Comparison of ENCODE assay signal across 12 cellular contexts in the genomic region with DNA sequence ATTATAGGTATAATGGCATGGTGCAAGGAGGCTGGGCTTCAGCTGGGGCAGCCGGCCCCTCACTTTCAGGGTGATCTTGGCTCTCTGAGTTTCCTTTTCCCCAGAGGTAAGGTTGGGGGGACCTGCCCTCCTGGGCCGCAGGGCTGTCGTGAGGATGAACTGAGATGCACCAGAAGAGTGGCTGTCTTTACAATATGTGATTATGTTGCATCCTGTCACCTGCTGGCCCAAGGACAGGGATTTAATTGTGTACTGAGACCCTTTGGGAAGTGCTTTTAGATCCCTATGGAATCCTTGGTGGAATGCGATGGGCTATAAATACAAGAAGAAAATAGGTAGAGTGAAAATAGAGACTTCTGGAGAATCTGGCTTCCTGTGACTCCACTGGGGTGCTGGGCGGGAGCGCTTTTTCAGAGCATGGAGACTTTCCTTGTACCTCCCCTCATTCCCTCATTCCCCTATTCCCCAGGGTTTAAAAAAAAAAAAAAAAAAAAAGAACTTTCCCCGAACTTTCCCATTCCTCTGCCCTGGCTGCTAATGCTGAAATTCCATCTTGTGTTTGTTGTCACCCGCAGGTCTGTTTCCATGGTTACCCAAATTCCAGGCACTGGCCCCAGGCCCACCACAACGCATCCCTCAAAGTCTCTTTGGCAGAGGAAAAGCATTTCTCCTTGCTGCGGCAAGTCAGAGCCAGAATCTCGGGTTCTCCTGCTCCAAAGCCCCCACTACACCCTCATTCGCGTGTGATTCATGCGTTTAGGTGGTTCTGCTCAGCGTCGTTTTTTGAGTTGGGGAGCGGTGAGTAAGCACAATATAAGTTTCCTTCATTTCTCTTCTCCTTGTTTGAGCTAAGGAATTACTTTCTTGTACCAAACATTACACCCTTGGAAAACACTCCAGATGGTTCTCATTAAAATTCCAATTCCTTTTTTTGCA. TPM values are rescaled to one million over a fixed set of nuclear protein-coding genes. Genes with fewer than 3 reads are reported as not detected.
DNase-seq lines count a peak whose midpoint lies in the region; ATAC-seq, FAIRE-seq and TF ChIP-seq lines count a peak whose summit lies in the region.
"Had no signal": no experiment of that assay in that cellular context is flagged by ENCODE, and none has a peak within 500 bp of the region (broad histone marks: within the 10 kb centered on the region; RNA-seq: fewer than 3 reads in every experiment).

No MANE protein-coding gene starts in this region.

- H3K79me2 ChIP-seq in HepG2 (ENCODE audit: insufficient read depth, low read length) (no peaks in the 10 kb centered on the region), fibroblast of lung (ENCODE audit: control insufficient read depth, insufficient read depth, low read length) (no peaks in the 10 kb centered on the region)

- POLR2A ChIA-PET in HepG2 (lab: Yijun Ruan, JAX), result no interaction called here

- no peaks in the 10 kb centered on the region for H3K27me3 ChIP-seq in liver (ENCODE audit: control insufficient read depth in 4 of 4, insufficient read depth in 4 of 4, low read length in 3 of 4)
- H3K27me3 ChIP-seq in HepG2 (ENCODE audit: control insufficient read depth in 1 of 2, insufficient read depth in 2 of 2, low read length in 2 of 2), result peaks cover 0 to 15% of the 10 kb centered on the region in 2 experiments; a peak in 1 of 5 replicates
- H3K27me3 ChIP-seq in fibroblast of lung (ENCODE audit: control insufficient read depth, insufficient read depth, low read length), result no peaks in the 10 kb centered on the region

- H3K27ac Mint-ChIP-seq in neural crest cell (ENCODE audit: unreplicated experiment), result peak overlapping the region; percentile 7
- H3K27ac Mint-ChIP-seq in activated naive CD8-positive, alpha-beta T cell treated with anti-CD3 and anti-CD28 coated beads, Interleukin-2, amount 50 U/mL, for 24 hours, result no peak overlapping the region
- H3K27ac Mint-ChIP-seq: activated T-cell treated with anti-CD3 and anti-CD28 coated beads, Interleukin-2, amount 50 U/mL, for 24 hours; B cell had no signal

- H2AFZ ChIP-seq in HepG2 (ENCODE audit: low read length) (no peak overlapping the region), fibroblast of lung (ENCODE audit: low read length) (no peak overlapping the region)

- H3K4me2 ChIP-seq in HepG2 (ENCODE audit: low read depth, low read length) (no peak overlapping the region), fibroblast of lung (ENCODE audit: extremely low read depth, insufficient read depth, low read length) (peak overlapping the region; percentile 70)

- TF ChIP-seq EP300 in HepG2 (IDR thresholded peaks at IDR 0.05; ENCODE audit: low read depth in 2 of 2, low read length in 2 of 2) (no peak), HepG2 (CRISPR knock-in tag; IDR thresholded peaks at IDR 0.05; ENCODE audit: borderline replicate concordance) (no peak)

- DNase-seq in HepG2 (ENCODE audit: low spot score) (no peak), fibroblast of lung (ENCODE audit: low read depth in 2 of 2) (peak; percentile 97 to 99), neural crest cell (ENCODE audit: low read depth, low spot score) (no peak), HT-29 (ENCODE audit: low spot score) (no peak)
- DNase-seq in activated naive CD8-positive, alpha-beta T cell treated with anti-CD3 and anti-CD28 coated beads, Interleukin-2, amount 50 U/mL, for 24 hours, result no peak
- DNase-seq: activated T-cell treated with anti-CD3 and anti-CD28 coated beads, Interleukin-2, amount 50 U/mL, for 24 hours; NCI-H524 had no signal

- intact Hi-C loops in HepG2 (cut with micrococcal nuclease; ENCODE audit: unreplicated experiment), result no loop called here

- no peak for FAIRE-seq in HepG2 (lab: Jason Lieb, UNC)
- FAIRE-seq: H54 had no signal

- H3K9me3 ChIP-seq in liver (ENCODE audit: control insufficient read depth in 4 of 4, low read length in 3 of 4) (no peaks in the 10 kb centered on the region), HepG2 (ENCODE audit: low read length) (no peaks in the 10 kb centered on the region), fibroblast of lung (ENCODE audit: control insufficient read depth, insufficient read depth, low read depth, low read length) (no peaks in the 10 kb centered on the region)

- WGBS in liver, result 68% methylated on average over 17 of the region's 17 CpGs
- 56% methylated on average over 17 of the region's 17 CpGs for WGBS in HepG2 (ENCODE audit: low lambda C conversion rate)

- TF ChIP-seq POLR2A in HepG2 (IDR thresholded peaks at IDR 0.05; ENCODE audit: insufficient read depth in 1 of 2, low read depth in 2 of 2, low read length in 2 of 2), result no peak

- H3K27me3 Mint-ChIP-seq in neural crest cell (ENCODE audit: low read depth), result no peaks in the 10 kb centered on the region
- H3K27me3 Mint-ChIP-seq in activated naive CD8-positive, alpha-beta T cell treated with anti-CD3 and anti-CD28 coated beads, Interleukin-2, amount 50 U/mL, for 24 hours, result peaks cover 16% of the 10 kb centered on the region

- H3K9ac ChIP-seq in liver (ENCODE audit: low read depth in 1 of 2, low read length in 2 of 2) (no peak overlapping the region), HepG2 (ENCODE audit: insufficient read depth, low read depth, low read length) (no peak overlapping the region), fibroblast of lung (ENCODE audit: insufficient read depth, low read length) (peak overlapping the region; percentile 60)

- H3K27ac ChIP-seq in liver (ENCODE audit: low read depth in 1 of 2, low read length in 2 of 2), result peak overlapping the region; percentile 67 to 69
- H3K27ac ChIP-seq in HepG2 (ENCODE audit: extremely low read length, insufficient read depth, low read length), result no peak overlapping the region
- peak overlapping the region; percentile 96 for H3K27ac ChIP-seq in fibroblast of lung (ENCODE audit: insufficient read depth, low read length)

- in situ Hi-C loops in HepG2 (cut with HindIII; ENCODE audit: extremely low pct_ligation_motif_present, low pct_unique_long_range_greater_than_20kb), result no loop called here

- peaks cover 30% of the 10 kb centered on the region for H3K4me1 Mint-ChIP-seq in neural crest cell
- no peaks in the 10 kb centered on the region for H3K4me1 Mint-ChIP-seq in activated naive CD8-positive, alpha-beta T cell treated with anti-CD3 and anti-CD28 coated beads, Interleukin-2, amount 50 U/mL, for 24 hours
- H3K4me1 Mint-ChIP-seq: B cell had no signal

- no peaks in the 10 kb centered on the region for H3K36me3 ChIP-seq in liver (ENCODE audit: control insufficient read depth in 4 of 4, insufficient read depth in 3 of 4, low read depth in 1 of 4, low read length in 3 of 4)
- no peaks in the 10 kb centered on the region for H3K36me3 ChIP-seq in HepG2 (replicated peaks in 1 of 2; ENCODE audit: control insufficient read depth in 1 of 2, insufficient read depth in 2 of 2, low read length in 2 of 2)
- H3K36me3 ChIP-seq in fibroblast of lung (ENCODE audit: control insufficient read depth, insufficient read depth, low read length), result no peaks in the 10 kb centered on the region

- no TSS peak for BruUV-seq in HepG2 (replicated peaks; lab: Mats Ljungman, UMichigan)

- no peak for ATAC-seq in HepG2
- ATAC-seq in HG02938 (IDR thresholded peaks at IDR 0.05; ENCODE audit: unreplicated experiment), result no peak
- no peak for ATAC-seq in activated naive CD8-positive, alpha-beta T cell treated with anti-CD3 and anti-CD28 coated beads, Interleukin-2, amount 50 U/mL, for 24 hours
- no peak for ATAC-seq in HG03039 (IDR thresholded peaks at IDR 0.05; ENCODE audit: unreplicated experiment)

- no peaks in the 10 kb centered on the region for H3K9me3 Mint-ChIP-seq in neural crest cell
- H3K9me3 Mint-ChIP-seq in activated naive CD8-positive, alpha-beta T cell treated with anti-CD3 and anti-CD28 coated beads, Interleukin-2, amount 50 U/mL, for 24 hours, result no peaks in the 10 kb centered on the region
- H3K9me3 Mint-ChIP-seq: activated T-cell treated with anti-CD3 and anti-CD28 coated beads, Interleukin-2, amount 50 U/mL, for 24 hours had no signal

- TF ChIP-seq CTCF in liver (IDR thresholded peaks at IDR 0.05; ENCODE audit: low read depth, low read length, missing input control), result no peak
- TF ChIP-seq CTCF in HepG2 (CRISPR knock-in tag; IDR thresholded peaks at IDR 0.05), result no peak
- TF ChIP-seq CTCF in fibroblast of lung (conservative IDR thresholded peaks at IDR 0.05 in 1 of 2, IDR thresholded peaks at IDR 0.05 in 1 of 2; ENCODE audit: low read depth in 1 of 2, low read length in 2 of 2), result no peak
- no peak for TF ChIP-seq CTCF in neural crest cell (conservative IDR thresholded peaks at IDR 0.05)

- no peak for TF ChIP-seq RAD21 in liver (IDR thresholded peaks at IDR 0.05)
- TF ChIP-seq RAD21 in HepG2 (CRISPR knock-in tag; IDR thresholded peaks at IDR 0.05), result no peak

- H4K20me1 ChIP-seq in HepG2 (ENCODE audit: insufficient read depth, low read length) (no peaks in the 10 kb centered on the region), fibroblast of lung (ENCODE audit: control insufficient read depth, extremely low read depth, insufficient read depth, low read length) (no peaks in the 10 kb centered on the region)

- peak overlapping the region; percentile 36 for H3K4me3 Mint-ChIP-seq in neural crest cell
- H3K4me3 Mint-ChIP-seq in activated naive CD8-positive, alpha-beta T cell treated with anti-CD3 and anti-CD28 coated beads, Interleukin-2, amount 50 U/mL, for 24 hours, result no peak overlapping the region
- H3K4me3 Mint-ChIP-seq: activated T-cell treated with anti-CD3 and anti-CD28 coated beads, Interleukin-2, amount 50 U/mL, for 24 hours; B cell had no signal

- CTCF ChIA-PET in HepG2 (lab: Yijun Ruan, JAX; ENCODE audit: low intra/inter-chr PET ratio, low total read pairs), result no interaction called here

- no peak overlapping the region for H3K4me3 ChIP-seq in liver (ENCODE audit: low read depth in 1 of 3, low read length in 3 of 3)
- no peak overlapping the region for H3K4me3 ChIP-seq in HepG2 (replicated peaks in 1 of 3; ENCODE audit: insufficient read depth in 1 of 3, low read depth in 2 of 3, low read length in 3 of 3)
- H3K4me3 ChIP-seq in fibroblast of lung (replicated peaks in 1 of 4; ENCODE audit: control extremely low read depth in 1 of 4, insufficient read depth in 1 of 4, low read depth in 3 of 4, low read length in 4 of 4), result peak overlapping the region in 2 of 4 experiments; percentile 19 to 22

- no peaks in the 10 kb centered on the region for H3K36me3 Mint-ChIP-seq in neural crest cell (ENCODE audit: low read depth)
- no peaks in the 10 kb centered on the region for H3K36me3 Mint-ChIP-seq in activated naive CD8-positive, alpha-beta T cell treated with anti-CD3 and anti-CD28 coated beads, Interleukin-2, amount 50 U/mL, for 24 hours (ENCODE audit: low read depth)

- no peaks in the 10 kb centered on the region for H3K4me1 ChIP-seq in liver (ENCODE audit: control insufficient read depth in 4 of 4, insufficient read depth in 4 of 4, low read length in 3 of 4)
- no peaks in the 10 kb centered on the region for H3K4me1 ChIP-seq in HepG2 (ENCODE audit: insufficient read depth, low read length)
- peaks cover 40% of the 10 kb centered on the region for H3K4me1 ChIP-seq in fibroblast of lung (ENCODE audit: control insufficient read depth, extremely low read depth, insufficient read depth, low read length)

RNA-seq across cellular contexts. Expression of a gene that starts 21.8 kb away (rescaled TPM):
- 10 to 100 TPM; 20.9 to 30.2 TPM for total RNA-seq in liver
- polyA plus RNA-seq in liver, result 10 to 100 TPM; 46.2 to 80.9 TPM
- 69.1 and 95.1 TPM in 2 replicates for total RNA-seq in HepG2 (2016; rRNA removed; fragmentation: Illumina TruSeq; extraction: Trizol)
- 28.8 and 29.6 TPM in 2 replicates for total RNA-seq in HepG2 (2016; cell fraction: cytosol; rRNA removed; fragmentation: Illumina TruSeq; extraction: Trizol; ENCODE audit: low read depth)
- 65.5 and 97.5 TPM in 2 replicates for total RNA-seq in HepG2 (2016; cell fraction: insoluble cytoplasmic fraction; rRNA removed; fragmentation: Illumina TruSeq; extraction: Trizol)
- 66.9 and 68.5 TPM in 2 replicates for total RNA-seq in HepG2 (2016; cell fraction: membrane; rRNA removed; fragmentation: Illumina TruSeq; extraction: Trizol)
- 35.2 and 41.2 TPM in 2 replicates for total RNA-seq in HepG2 (2016; cell fraction: nucleus; rRNA removed; fragmentation: Illumina TruSeq; extraction: Trizol)
- polyA plus RNA-seq in HepG2 (2011; rRNA removed), result 30.1 and 48.7 TPM in 2 replicates
- 25.8 and 39.9 TPM in 2 replicates for polyA plus RNA-seq in HepG2 (2011; cell fraction: cytosol; rRNA removed)
- 8.8 and 11.8 TPM in 2 replicates for polyA plus RNA-seq in HepG2 (2011; cell fraction: nucleus; rRNA removed)
- polyA plus RNA-seq in HepG2 (2012), result 49.7 and 63.1 TPM in 2 replicates
- 39.1 and 56.3 TPM in 2 replicates for polyA plus RNA-seq in HepG2 (2016; cell fraction: cytosol; fragmentation: Illumina TruSeq; extraction: Trizol; ENCODE audit: low read depth)
- polyA plus RNA-seq in HepG2 (2016; cell fraction: insoluble cytoplasmic fraction; fragmentation: Illumina TruSeq; extraction: Trizol; ENCODE audit: low read depth), result 131 and 136 TPM in 2 replicates
- 79.6 and 85.2 TPM in 2 replicates for polyA plus RNA-seq in HepG2 (2016; cell fraction: membrane; fragmentation: Illumina TruSeq; extraction: Trizol; ENCODE audit: low read depth)
- polyA plus RNA-seq in HepG2 (2016; cell fraction: nucleus; fragmentation: Illumina TruSeq; extraction: Trizol; ENCODE audit: insufficient read depth, low read depth), result 57.6 and 59.2 TPM in 2 replicates
- polyA minus RNA-seq in HepG2 (2011; rRNA and poly(A)+ RNA removed; ENCODE audit: low replicate concordance), result 7.5 and 12.4 TPM in 2 replicates
- 15.1 and 18.6 TPM in 2 replicates for polyA minus RNA-seq in HepG2 (2011; cell fraction: cytosol; rRNA and poly(A)+ RNA removed)
- 26.4 and 28.3 TPM in 2 replicates for polyA minus RNA-seq in HepG2 (2011; cell fraction: nucleus; rRNA and poly(A)+ RNA removed)
- 91.7 and 93.3 TPM in 2 replicates for total RNA-seq in fibroblast of lung
- 110 and 145 TPM in 2 replicates for polyA plus RNA-seq in fibroblast of lung
- 67.7 and 86.8 TPM in 2 replicates for polyA plus RNA-seq in fibroblast of lung (2012)
- polyA minus RNA-seq in fibroblast of lung (ENCODE audit: low replicate concordance), result 11.1 and 12.7 TPM in 2 replicates
- 71.8 and 73.0 TPM in 2 replicates for total RNA-seq in neural crest cell
- 15.3 and 18.6 TPM in 2 replicates for total RNA-seq in HT-29 (2014; rRNA removed; shearing (Covaris generic))

RNA-seq across cellular contexts. Expression of a gene that starts 21.9 kb away (rescaled TPM):
- 10 to 100 TPM; 14.3 to 16.1 TPM for total RNA-seq in liver
- 10 to 100 TPM in 1 of 2 donors, 1 to 10 TPM in 1; 8.1 to 11.1 TPM for polyA plus RNA-seq in liver
- 18.4 and 25.6 TPM in 2 replicates for total RNA-seq in HepG2 (2016; rRNA removed; fragmentation: Illumina TruSeq; extraction: Trizol)
- total RNA-seq in HepG2 (2016; cell fraction: cytosol; rRNA removed; fragmentation: Illumina TruSeq; extraction: Trizol; ENCODE audit: low read depth), result 7.5 and 9.5 TPM in 2 replicates
- total RNA-seq in HepG2 (2016; cell fraction: insoluble cytoplasmic fraction; rRNA removed; fragmentation: Illumina TruSeq; extraction: Trizol), result 19.5 and 23.0 TPM in 2 replicates
- 16.9 and 19.2 TPM in 2 replicates for total RNA-seq in HepG2 (2016; cell fraction: membrane; rRNA removed; fragmentation: Illumina TruSeq; extraction: Trizol)
- total RNA-seq in HepG2 (2016; cell fraction: nucleus; rRNA removed; fragmentation: Illumina TruSeq; extraction: Trizol), result 15.5 and 17.1 TPM in 2 replicates
- polyA plus RNA-seq in HepG2 (2011; rRNA removed), result 7.0 and 7.2 TPM in 2 replicates
- 2.9 and 4.4 TPM in 2 replicates for polyA plus RNA-seq in HepG2 (2011; cell fraction: cytosol; rRNA removed)
- 4.1 and 20.5 TPM in 2 replicates for polyA plus RNA-seq in HepG2 (2011; cell fraction: nucleus; rRNA removed)
- 16.1 and 22.5 TPM in 2 replicates for polyA plus RNA-seq in HepG2 (2012)
- polyA plus RNA-seq in HepG2 (2016; cell fraction: cytosol; fragmentation: Illumina TruSeq; extraction: Trizol; ENCODE audit: low read depth), result 7.0 and 8.2 TPM in 2 replicates
- 26.6 and 31.1 TPM in 2 replicates for polyA plus RNA-seq in HepG2 (2016; cell fraction: insoluble cytoplasmic fraction; fragmentation: Illumina TruSeq; extraction: Trizol; ENCODE audit: low read depth)
- 13.3 and 15.5 TPM in 2 replicates for polyA plus RNA-seq in HepG2 (2016; cell fraction: membrane; fragmentation: Illumina TruSeq; extraction: Trizol; ENCODE audit: low read depth)
- 21.6 and 23.0 TPM in 2 replicates for polyA plus RNA-seq in HepG2 (2016; cell fraction: nucleus; fragmentation: Illumina TruSeq; extraction: Trizol; ENCODE audit: insufficient read depth, low read depth)
- polyA minus RNA-seq in HepG2 (2011; rRNA and poly(A)+ RNA removed; ENCODE audit: low replicate concordance), result 7.3 and 7.5 TPM in 2 replicates
- polyA minus RNA-seq in HepG2 (2011; cell fraction: cytosol; rRNA and poly(A)+ RNA removed), result 4.5 and 5.5 TPM in 2 replicates
- polyA minus RNA-seq in HepG2 (2011; cell fraction: nucleus; rRNA and poly(A)+ RNA removed), result 32.3 and 43.6 TPM in 2 replicates
- total RNA-seq in fibroblast of lung, result 26.4 and 33.6 TPM in 2 replicates
- 15.5 and 22.3 TPM in 2 replicates for polyA plus RNA-seq in fibroblast of lung
- polyA plus RNA-seq in fibroblast of lung (2012), result 18.1 and 24.8 TPM in 2 replicates
- polyA minus RNA-seq in fibroblast of lung (ENCODE audit: low replicate concordance), result 2.4 and 2.9 TPM in 2 replicates
- total RNA-seq in neural crest cell, result 27.0 and 31.8 TPM in 2 replicates
- total RNA-seq in HT-29 (2014; rRNA removed; shearing (Covaris generic)), result 6.0 and 8.0 TPM in 2 replicates

Comparison
In these comparisons a context has a peak if more than half of its experiments do, and no peak if none do; other contexts are left out.
1. DNase-seq: peak in fibroblast of lung (2 of 2); none in HepG2 (single experiment), neural crest cell (single experiment), HT-29 (single experiment) and activated naive CD8-positive, alpha-beta T cell treated with anti-CD3 and anti-CD28 coated beads, Interleukin-2, amount 50 U/mL, for 24 hours (single experiment).